13 cellular contexts compared by ENCODE assay signal in genomic region chr1:195376190-195376589, GRCh38.
A peak's percentile ranks its signal among the peaks of the same experiment; 100 is the strongest.
DNase-seq lines count a peak whose midpoint lies in the region; ATAC-seq and TF ChIP-seq lines count a peak whose summit lies in the region.
"Had no signal": no experiment of that assay in that cellular context is flagged by ENCODE, and none has a peak within 500 bp of the region (broad histone marks: within the 10 kb centered on the region; RNA-seq: fewer than 3 reads in every experiment).

No MANE protein-coding gene starts in this region.

- H3K36me3 ChIP-seq in OCI-LY1 (ENCODE audit: insufficient read depth, low read length): no peaks in the 10 kb centered on the region
- no peaks in the 10 kb centered on the region for H3K36me3 ChIP-seq in testis (ENCODE audit: low read depth, missing control alignments)
- no peaks in the 10 kb centered on the region for H3K36me3 ChIP-seq in CD8-positive, alpha-beta T cell (ENCODE audit: insufficient read depth, low read length)

- H2BK120ac ChIP-seq in H9 (ENCODE audit: low read depth, low read length, poor library complexity, severe bottlenecking): no peak overlapping the region

- no peak overlapping the region for H3K4me3 Mint-ChIP-seq in H9
- H3K4me3 Mint-ChIP-seq in activated T-helper 17 cell treated with anti-CD3 and anti-CD28 coated beads, Interleukin-2, amount 50 U/mL, for 72 hours: no peak overlapping the region
- H3K4me3 Mint-ChIP-seq in CD8-positive, alpha-beta T cell: no peak overlapping the region
- H3K4me3 Mint-ChIP-seq: CD4-positive, alpha-beta memory T cell; stimulated activated memory B cell treated with anti-CD40 and anti-IgM and Interleukin-4, amounts not matched to agents 10 μg/mL and 1 μg/mL and 100 μg/mL, for 72 hours had no signal

- H3K23ac ChIP-seq in H9 (ENCODE audit: insufficient read length, low read depth, low read length): no peak overlapping the region

- no peak overlapping the region for H3K56ac ChIP-seq in H9 (ENCODE audit: insufficient read length, low read depth, low read length)

- no peaks in the 10 kb centered on the region for H3K79me1 ChIP-seq in H9 (ENCODE audit: insufficient read depth, low read depth, low read length, poor library complexity, severe bottlenecking)

- CTCF ChIA-PET in CD8-positive, alpha-beta T cell (lab: Charles Lee): no interaction called here

- H3K4me3 ChIP-seq in OCI-LY1 (ENCODE audit: low read depth, low read length, poor library complexity, severe bottlenecking) (no peak overlapping the region), epithelial cell of esophagus (ENCODE audit: low read length) (no peak overlapping the region), testis (no peak overlapping the region)
- no peak overlapping the region for H3K4me3 ChIP-seq in CD8-positive, alpha-beta T cell (ENCODE audit: low read depth, low read length)

- no peak overlapping the region for H3K4me2 ChIP-seq in H9 (ENCODE audit: insufficient read depth, insufficient read length, low read length)
- no peak overlapping the region for H3K4me2 ChIP-seq in OCI-LY1 (ENCODE audit: low read length)

- H3K79me2 ChIP-seq in H9 (ENCODE audit: insufficient read depth, low read length) (no peaks in the 10 kb centered on the region), OCI-LY1 (ENCODE audit: insufficient read depth, low read length) (no peaks in the 10 kb centered on the region)

- no peak overlapping the region for H2BK5ac ChIP-seq in H9 (ENCODE audit: insufficient read length, low read length)

- H4K91ac ChIP-seq in H9 (ENCODE audit: insufficient read length, low read depth, low read length): no peak overlapping the region

- POLR2A ChIA-PET in CD8-positive, alpha-beta T cell (lab: Charles Lee): no interaction called here

- no peak overlapping the region for H3K18ac ChIP-seq in H9 (ENCODE audit: insufficient read length, low read depth, low read length)

- H2BK15ac ChIP-seq in H9 (ENCODE audit: low read depth, low read length): no peak overlapping the region

- no peak overlapping the region for H2AK5ac ChIP-seq in H9 (ENCODE audit: insufficient read length, low read length)

- H4K20me1 ChIP-seq in H9 (ENCODE audit: control insufficient read depth, insufficient read depth, insufficient read length) (no peaks in the 10 kb centered on the region), OCI-LY1 (ENCODE audit: insufficient read depth, low read length) (no peaks in the 10 kb centered on the region)

- H2BK20ac ChIP-seq in H9 (ENCODE audit: low read depth, low read length, poor library complexity, severe bottlenecking): no peak overlapping the region

- H3K27ac Mint-ChIP-seq in H9: no peak overlapping the region
- no peak overlapping the region for H3K27ac Mint-ChIP-seq in activated T-helper 17 cell treated with anti-CD3 and anti-CD28 coated beads, Interleukin-2, amount 50 U/mL, for 72 hours
- no peak overlapping the region for H3K27ac Mint-ChIP-seq in CD8-positive, alpha-beta T cell
- H3K27ac Mint-ChIP-seq: CD4-positive, alpha-beta memory T cell; stimulated activated memory B cell treated with anti-CD40 and anti-IgM and Interleukin-4, amounts not matched to agents 10 μg/mL and 1 μg/mL and 100 μg/mL, for 72 hours had no signal

- no peak for TF ChIP-seq POLR2A in testis (IDR thresholded peaks at IDR 0.05)

- H2BK12ac ChIP-seq in H9 (ENCODE audit: insufficient read length, low read depth, low read length): no peak overlapping the region

- H4K5ac ChIP-seq in H9 (ENCODE audit: insufficient read length, low read depth, low read length): no peak overlapping the region

- H3K9ac ChIP-seq in H9 (ENCODE audit: extremely low read depth, insufficient read length, low read length) (no peak overlapping the region), OCI-LY1 (ENCODE audit: low read length) (no peak overlapping the region)

- DNase-seq in COLO829 (ENCODE audit: low spot score): peak; percentile 19
- DNase-seq in H9: no peak
- DNase-seq in epithelial cell of esophagus (ENCODE audit: low read depth): peak; percentile 35
- no peak for DNase-seq in testis
- DNase-seq in activated CD4-positive, alpha-beta T cell treated with anti-CD3 and anti-CD28 coated beads, Interleukin-2, amount 50 U/mL, for 48 hours: no peak
- no peak for DNase-seq in CD8-positive, alpha-beta T cell
- DNase-seq: CD4-positive, alpha-beta memory T cell; kidney glomerular epithelial cell; NCI-H1048; T1000 had no signal

- H3K27me3 Mint-ChIP-seq in H9 (ENCODE audit: low read depth): no peaks in the 10 kb centered on the region
- no peaks in the 10 kb centered on the region for H3K27me3 Mint-ChIP-seq in activated T-helper 17 cell treated with anti-CD3 and anti-CD28 coated beads, Interleukin-2, amount 50 U/mL, for 72 hours
- no peaks in the 10 kb centered on the region for H3K27me3 Mint-ChIP-seq in CD8-positive, alpha-beta T cell (ENCODE audit: low read depth)
- H3K27me3 Mint-ChIP-seq: CD4-positive, alpha-beta memory T cell; stimulated activated memory B cell treated with anti-CD40 and anti-IgM and Interleukin-4, amounts not matched to agents 10 μg/mL and 1 μg/mL and 100 μg/mL, for 72 hours had no signal

- no peaks in the 10 kb centered on the region for H3K27me3 ChIP-seq in H9 (ENCODE audit: insufficient read depth, low read length)
- no peaks in the 10 kb centered on the region for H3K27me3 ChIP-seq in OCI-LY1 (ENCODE audit: insufficient read depth, low read length)
- H3K27me3 ChIP-seq in testis: no peaks in the 10 kb centered on the region
- H3K27me3 ChIP-seq in CD8-positive, alpha-beta T cell (ENCODE audit: insufficient read depth, low read length): no peaks in the 10 kb centered on the region

- TF ChIP-seq CTCF in H9 (conservative IDR thresholded peaks at IDR 0.05) (peak; percentile 44), OCI-LY1 (IDR thresholded peaks at IDR 0.05; ENCODE audit: low read length) (peak; percentile 45), epithelial cell of esophagus (IDR thresholded peaks at IDR 0.05; ENCODE audit: insufficient read depth, low read depth, low read length, missing control alignments) (peak; percentile 23), testis (IDR thresholded peaks at IDR 0.05) (no peak)
- no peak for TF ChIP-seq CTCF in CD8-positive, alpha-beta T cell (IDR thresholded peaks at IDR 0.05)

- H3K36me3 Mint-ChIP-seq in H9 (ENCODE audit: insufficient read depth in 1 of 3, low read depth in 3 of 3): no peaks in the 10 kb centered on the region
- no peaks in the 10 kb centered on the region for H3K36me3 Mint-ChIP-seq in activated T-helper 17 cell treated with anti-CD3 and anti-CD28 coated beads, Interleukin-2, amount 50 U/mL, for 72 hours (ENCODE audit: low read depth)
- H3K36me3 Mint-ChIP-seq in CD8-positive, alpha-beta T cell: no peaks in the 10 kb centered on the region
- H3K36me3 Mint-ChIP-seq: CD4-positive, alpha-beta memory T cell; stimulated activated memory B cell treated with anti-CD40 and anti-IgM and Interleukin-4, amounts not matched to agents 10 μg/mL and 1 μg/mL and 100 μg/mL, for 72 hours had no signal

- no peak for ATAC-seq in activated T-helper 17 cell treated with anti-CD3 and anti-CD28 coated beads, Interleukin-2, amount 50 U/mL, for 72 hours (replicated peaks)
- no peak for ATAC-seq in CD8-positive, alpha-beta T cell
- ATAC-seq: stimulated activated memory B cell treated with anti-CD40 and anti-IgM and Interleukin-4, amounts not matched to agents 10 μg/mL and 1 μg/mL and 100 μg/mL, for 72 hours had no signal

- no peaks in the 10 kb centered on the region for H3K4me1 Mint-ChIP-seq in H9
- H3K4me1 Mint-ChIP-seq in activated T-helper 17 cell treated with anti-CD3 and anti-CD28 coated beads, Interleukin-2, amount 50 U/mL, for 72 hours: no peaks in the 10 kb centered on the region
- H3K4me1 Mint-ChIP-seq in CD8-positive, alpha-beta T cell (ENCODE audit: low read depth): no peaks in the 10 kb centered on the region
- H3K4me1 Mint-ChIP-seq: CD4-positive, alpha-beta memory T cell; stimulated activated memory B cell treated with anti-CD40 and anti-IgM and Interleukin-4, amounts not matched to agents 10 μg/mL and 1 μg/mL and 100 μg/mL, for 72 hours had no signal

- H3K27ac ChIP-seq in H9 (ENCODE audit: insufficient read length, low read depth, low read length) (no peak overlapping the region), OCI-LY1 (ENCODE audit: low read depth, low read length, poor library complexity, severe bottlenecking) (no peak overlapping the region), testis (no peak overlapping the region)
- no peak overlapping the region for H3K27ac ChIP-seq in CD8-positive, alpha-beta T cell (ENCODE audit: low read depth, low read length)

- no peaks in the 10 kb centered on the region for H3F3A ChIP-seq in OCI-LY1 (ENCODE audit: insufficient read depth, low read length)

- no peak overlapping the region for H2AFZ ChIP-seq in H9 (ENCODE audit: low read length)
- H2AFZ ChIP-seq in OCI-LY1 (ENCODE audit: low read length): no peak overlapping the region

- H4K8ac ChIP-seq in H9 (replicated peaks; ENCODE audit: insufficient read length, low read depth, low read length): no peak overlapping the region

- intact Hi-C loops in testis (cut with DNase I; ENCODE audit: low total_unique reads): no loop called here
- intact Hi-C loops in CD8-positive, alpha-beta T cell (cut with DNase I, micrococcal nuclease): no loop called here

- no peaks in the 10 kb centered on the region for H3K23me2 ChIP-seq in H9 (ENCODE audit: insufficient read length, low read depth, low read length, poor library complexity, severe bottlenecking)

- no peak overlapping the region for H3K14ac ChIP-seq in H9 (ENCODE audit: insufficient read depth, low read length)

- H3K9me3 Mint-ChIP-seq in H9: no peaks in the 10 kb centered on the region
- H3K9me3 Mint-ChIP-seq in activated T-helper 17 cell treated with anti-CD3 and anti-CD28 coated beads, Interleukin-2, amount 50 U/mL, for 72 hours: no peaks in the 10 kb centered on the region
- H3K9me3 Mint-ChIP-seq in CD8-positive, alpha-beta T cell: no peaks in the 10 kb centered on the region
- H3K9me3 Mint-ChIP-seq: CD4-positive, alpha-beta memory T cell; stimulated activated memory B cell treated with anti-CD40 and anti-IgM and Interleukin-4, amounts not matched to agents 10 μg/mL and 1 μg/mL and 100 μg/mL, for 72 hours had no signal

- no peaks in the 10 kb centered on the region for H3K9me2 ChIP-seq in OCI-LY1 (ENCODE audit: low read depth, low read length)

- no peak overlapping the region for H3T11ph ChIP-seq in H9 (ENCODE audit: low read length)

- H3K9me3 ChIP-seq in H9 (ENCODE audit: control insufficient read depth, low read depth, low read length) (no peaks in the 10 kb centered on the region), OCI-LY1 (ENCODE audit: low read length) (no peaks in the 10 kb centered on the region), testis (no peaks in the 10 kb centered on the region)
- H3K9me3 ChIP-seq in CD8-positive, alpha-beta T cell (ENCODE audit: low read length): no peaks in the 10 kb centered on the region

- no peak overlapping the region for H3K4ac ChIP-seq in H9 (ENCODE audit: low read depth, low read length)

- H3K4me1 ChIP-seq in H9 (ENCODE audit: insufficient read depth, low read length): no peaks in the 10 kb centered on the region
- H3K4me1 ChIP-seq in OCI-LY1 (ENCODE audit: insufficient read depth, low read length, severe bottlenecking): no peaks in the 10 kb centered on the region
- no peaks in the 10 kb centered on the region for H3K4me1 ChIP-seq in testis
- H3K4me1 ChIP-seq in CD8-positive, alpha-beta T cell (ENCODE audit: insufficient read depth, low read length): no peaks in the 10 kb centered on the region

Comparison
In these comparisons a context has a peak if more than half of its experiments do, and no peak if none do; other contexts are left out.
1. DNase-seq: peak in COLO829 (single experiment) and epithelial cell of esophagus (single experiment); none in H9 (single experiment), testis (single experiment), activated CD4-positive, alpha-beta T cell treated with anti-CD3 and anti-CD28 coated beads, Interleukin-2, amount 50 U/mL, for 48 hours (0 of 2) and CD8-positive, alpha-beta T cell (0 of 7).
2. CTCF ChIP-seq: peak in H9 (single experiment), OCI-LY1 (single experiment) and epithelial cell of esophagus (single experiment); none in testis (0 of 3) and CD8-positive, alpha-beta T cell (single experiment).